In genomic region chr11:122235615-122236014, GRCh38 we compare ENCODE assay signal across 12 cellular contexts.
A peak's percentile ranks its signal among the peaks of the same experiment; 100 is the strongest.
DNase-seq lines count a peak whose midpoint lies in the region; ATAC-seq and TF ChIP-seq lines count a peak whose summit lies in the region.
"Had no signal": no experiment of that assay in that cellular context is flagged by ENCODE, and none has a peak within 500 bp of the region (broad histone marks: within the 10 kb centered on the region; RNA-seq: fewer than 3 reads in every experiment).

No MANE protein-coding gene starts in this region.

- no peak for TF ChIP-seq POLR2A in gastrocnemius medialis (IDR thresholded peaks at IDR 0.05)

- TF ChIP-seq CTCF in PC-9 (conservative IDR thresholded peaks at IDR 0.05) (no peak), fibroblast of lung (conservative IDR thresholded peaks at IDR 0.05 in 1 of 2, IDR thresholded peaks at IDR 0.05 in 1 of 2; ENCODE audit: low read depth in 1 of 2, low read length in 2 of 2) (no peak), gastrocnemius medialis (IDR thresholded peaks at IDR 0.05 in 4 of 5, conservative IDR thresholded peaks at IDR 0.05 in 1 of 5) (no peak), foreskin keratinocyte (conservative IDR thresholded peaks at IDR 0.05) (no peak)

- no peak overlapping the region for H3K9ac ChIP-seq in fibroblast of lung (ENCODE audit: insufficient read depth, low read length)

- CTCF ChIA-PET in PC-9 (lab: Charles Lee): no interaction called here

- H2AFZ ChIP-seq in PC-9: 0 out of 2 replicates have a peak overlapping the region, but pooled peaks have one; percentile 30
- no peak overlapping the region for H2AFZ ChIP-seq in fibroblast of lung (ENCODE audit: low read length)

- in situ Hi-C loops in gastrocnemius medialis (cut with MboI; ENCODE audit: low sequenced_read_pairs in 4 of 4): no loop called here

- H3K4me2 ChIP-seq in PC-9 (peak overlapping the region; percentile 45), fibroblast of lung (ENCODE audit: extremely low read depth, insufficient read depth, low read length) (peak overlapping the region; percentile 9)

- H3K27ac ChIP-seq in PC-9 (no peak overlapping the region), fibroblast of lung (ENCODE audit: insufficient read depth, low read length) (peak overlapping the region; percentile 55), gastrocnemius medialis (peak overlapping the region; percentile 70 to 86 (median 78)), foreskin keratinocyte (no peak overlapping the region)

- H4K20me1 ChIP-seq in PC-9 (ENCODE audit: insufficient read depth): no peaks in the 10 kb centered on the region
- H4K20me1 ChIP-seq in fibroblast of lung (ENCODE audit: control insufficient read depth, extremely low read depth, insufficient read depth, low read length): no peaks in the 10 kb centered on the region

- H3K27me3 ChIP-seq in PC-9 (ENCODE audit: insufficient read depth, low read depth) (no peaks in the 10 kb centered on the region), fibroblast of lung (ENCODE audit: control insufficient read depth, insufficient read depth, low read length) (no peaks in the 10 kb centered on the region), gastrocnemius medialis (no peaks in the 10 kb centered on the region), foreskin keratinocyte (no peaks in the 10 kb centered on the region)

- no peaks in the 10 kb centered on the region for H3K79me2 ChIP-seq in PC-9 (ENCODE audit: low read depth)
- H3K79me2 ChIP-seq in fibroblast of lung (ENCODE audit: control insufficient read depth, insufficient read depth, low read length): no peaks in the 10 kb centered on the region

- DNase-seq in GM04503 (ENCODE audit: low read depth): peak; percentile 91
- peak in 1 of 2 experiments; percentile 73 for DNase-seq in PC-9
- peak; percentile 92 to 99 for DNase-seq in fibroblast of lung (ENCODE audit: low read depth in 2 of 2)
- peak; percentile 87 to 90 for DNase-seq in gastrocnemius medialis
- no peak for DNase-seq in NCI-H2196 (lab: John Stamatoyannopoulos, UW; ENCODE audit: unreplicated experiment)
- DNase-seq in foreskin melanocyte: no peak
- no peak for DNase-seq in SKM-1 treated with dmso at 0.1 percent for 144 hours (lab: John Stamatoyannopoulos, UW; ENCODE audit: unreplicated experiment)
- DNase-seq in foreskin keratinocyte: no peak
- DNase-seq: activated CD4-positive, alpha-beta T cell treated with anti-CD3 and anti-CD28 coated beads, Interleukin-2, amount 50 U/mL, for 1 hour; activated naive CD8-positive, alpha-beta T cell treated with anti-CD3 and anti-CD28 coated beads, Interleukin-2, amount 10 ng/mL, durations not matched to agents 7 days and 5 days; occipital lobe had no signal

- H3K36me3 ChIP-seq in PC-9 (ENCODE audit: low read depth) (no peaks in the 10 kb centered on the region), fibroblast of lung (ENCODE audit: control insufficient read depth, insufficient read depth, low read length) (no peaks in the 10 kb centered on the region), gastrocnemius medialis (no peaks in the 10 kb centered on the region)

- H3K4me3 ChIP-seq in PC-9 (no peak overlapping the region), fibroblast of lung (replicated peaks in 1 of 4; ENCODE audit: control extremely low read depth in 1 of 4, insufficient read depth in 1 of 4, low read depth in 3 of 4, low read length in 4 of 4) (no peak overlapping the region), gastrocnemius medialis (no peak overlapping the region)

- peak; percentile 98 to 100 for ATAC-seq in gastrocnemius medialis
- no peak for ATAC-seq in foreskin keratinocyte
- ATAC-seq: Panc1 had no signal

- H3F3A ChIP-seq in PC-9 (ENCODE audit: insufficient read depth, low read depth): peaks cover 13% of the 10 kb centered on the region; the same call in 1 of the 2 replicates

- intact Hi-C loops in PC-9 (cut with micrococcal nuclease; ENCODE audit: unreplicated experiment): no loop called here
- intact Hi-C loops in gastrocnemius medialis (cut with DNase I; ENCODE audit: low total_unique reads): loop anchor here (2.0 kb wide), 1 partner anchor 21 kb away; no protein-coding TSS in a partner anchor

- BruUV-seq in PC-9 (replicated peaks; lab: Mats Ljungman, UMichigan): no TSS peak

- POLR2A ChIA-PET in PC-9 (lab: Charles Lee; ENCODE audit: unreplicated experiment): no interaction called here

- H3K9me2 ChIP-seq in PC-9 (ENCODE audit: insufficient read depth): no peaks in the 10 kb centered on the region

- H3K4me1 ChIP-seq in PC-9 (replicated peaks; ENCODE audit: insufficient read depth) (peaks cover 11% of the 10 kb centered on the region), fibroblast of lung (ENCODE audit: control insufficient read depth, extremely low read depth, insufficient read depth, low read length) (peaks cover 19% of the 10 kb centered on the region), gastrocnemius medialis (peaks cover 22 to 28% of the 10 kb centered on the region in 2 donors), foreskin keratinocyte (no peaks in the 10 kb centered on the region)

- H3K9me3 ChIP-seq in PC-9 (ENCODE audit: insufficient read depth, low read depth) (no peaks in the 10 kb centered on the region; the same call in 1 of the 2 replicates), fibroblast of lung (ENCODE audit: control insufficient read depth, insufficient read depth, low read depth, low read length) (no peaks in the 10 kb centered on the region), gastrocnemius medialis (no peaks in the 10 kb centered on the region)

Comparison
In these comparisons a context has a peak if more than half of its experiments do, and no peak if none do; other contexts are left out.
1. DNase-seq: peak in GM04503 (single experiment), fibroblast of lung (2 of 2) and gastrocnemius medialis (2 of 2); none in NCI-H2196 (single experiment), foreskin melanocyte (single experiment), SKM-1 treated with dmso at 0.1 percent for 144 hours (single experiment) and foreskin keratinocyte (0 of 2).
2. H3K27ac ChIP-seq: peak in fibroblast of lung (single experiment) and gastrocnemius medialis (4 of 4); none in PC-9 (single experiment) and foreskin keratinocyte (single experiment).